Comparison of ENCODE assay signal across 9 cellular contexts in genomic region chr12:54560374-54560858, GRCh38. TPM values are rescaled to one million over a fixed set of nuclear protein-coding genes. Genes with fewer than 3 reads are reported as not detected.
A peak's percentile ranks its signal among the peaks of the same experiment; 100 is the strongest.
DNase-seq lines count a peak whose midpoint lies in the region; ATAC-seq and TF ChIP-seq lines count a peak whose summit lies in the region.
"Had no signal": no experiment of that assay in that cellular context is flagged by ENCODE, and none has a peak within 500 bp of the region (broad histone marks: within the 10 kb centered on the region; RNA-seq: fewer than 3 reads in every experiment).

No MANE protein-coding gene starts in this region.

- H3K9me3 ChIP-seq in MG63: no peaks in the 10 kb centered on the region

- DNase-seq in ELF-1 (ENCODE audit: low read depth, low spot score) (peak; percentile 66), MG63 (peak; percentile 71), cardiac fibroblast (ENCODE audit: low read depth in 2 of 2) (peak; percentile 79 to 83), iris pigment epithelial cell (ENCODE audit: low read depth) (peak; percentile 79), HT-29 (ENCODE audit: low spot score) (no peak)
- peak; percentile 39 to 64 (median 60) for DNase-seq in activated CD4-positive, CD25-positive, alpha-beta regulatory T cell (lab: John Stamatoyannopoulos, UW)
- peak; percentile 81 for DNase-seq in stimulated activated CD4-positive, alpha-beta T cell treated with anti-CD3 and anti-CD28 coated beads, Interleukin-12 subunit alpha, Interleukin-12 subunit beta, amount 100 ng/mL, for 4 hours

- H3K27me3 ChIP-seq in MG63: no peaks in the 10 kb centered on the region

- no peaks in the 10 kb centered on the region for H3K36me3 ChIP-seq in MG63

- H3K4me3 ChIP-seq in MG63 (peak overlapping the region; percentile 23; the same call in 1 of the 2 replicates), cardiac fibroblast (replicated peaks in 1 of 2; ENCODE audit: low read depth in 2 of 2, low read length in 2 of 2) (peak overlapping the region; percentile 22 to 40)

- peak; percentile 100 for ATAC-seq in GM21723 (IDR thresholded peaks at IDR 0.05; ENCODE audit: unreplicated experiment)

- no peak for TF ChIP-seq CTCF in cardiac fibroblast (IDR thresholded peaks at IDR 0.05; ENCODE audit: low read depth, low read length)

RNA-seq across cellular contexts. Expression of gene PDE1B, which starts 11.0 kb away (rescaled TPM):
- not detected in 2 replicates for total RNA-seq in MG63 (2014; rRNA removed; shearing (Covaris generic); ENCODE audit: low replicate concordance)
- total RNA-seq in HT-29 (2014; rRNA removed; shearing (Covaris generic)): not detected in 2 replicates
- total RNA-seq: glomerular endothelial cell had no signal

RNA-seq across cellular contexts. Expression of gene PPP1R1A, which starts 28.0 kb away (rescaled TPM):
- total RNA-seq in MG63 (2014; rRNA removed; shearing (Covaris generic); ENCODE audit: low replicate concordance): not detected in 2 replicates
- total RNA-seq in HT-29 (2014; rRNA removed; shearing (Covaris generic)): not detected in 2 replicates
- total RNA-seq: glomerular endothelial cell had no signal
